ENCODE assay signal across 24 cellular contexts in the genomic region with DNA sequence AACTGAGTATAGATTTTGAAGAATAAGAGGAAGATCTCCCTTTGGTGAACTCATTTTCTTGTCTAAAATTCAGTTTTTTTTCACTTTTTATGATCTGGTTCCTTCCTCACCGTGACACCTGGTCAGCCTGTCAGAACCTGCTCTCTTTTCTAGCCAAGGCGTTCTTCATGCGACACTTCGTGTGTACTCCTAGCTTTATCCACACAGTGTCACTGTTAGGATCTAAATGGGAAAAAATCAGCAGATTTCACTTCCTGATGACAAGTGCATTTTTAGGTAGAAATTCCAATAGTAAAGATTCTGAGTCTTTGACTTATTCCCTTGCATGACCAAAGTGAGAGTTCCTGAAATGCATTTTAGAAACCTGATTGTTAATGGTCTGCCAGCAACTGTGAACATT.
"Had no signal": no experiment of that assay in that cellular context is flagged by ENCODE, and none has a peak within 500 bp of the region (broad histone marks: within the 10 kb centered on the region; RNA-seq: fewer than 3 reads in every experiment).

No MANE protein-coding gene starts in this region.

- H3K9me3 ChIP-seq: ascending aorta, breast epithelium, heart left ventricle, left ventricle myocardium inferior, mucosa of descending colon, tibial artery, uterus had no signal

- H3K36me3 Mint-ChIP-seq: activated CD4-positive, alpha-beta memory T cell treated with anti-CD3 and anti-CD28 coated beads for 36 hours; activated CD8-positive, alpha-beta memory T cell treated with anti-CD3 and anti-CD28 coated beads, Interleukin-2, amount 10 ng/mL, durations not matched to agents 7 days and 5 days; naive thymus-derived CD8-positive, alpha-beta T cell had no signal

- H3K27ac ChIP-seq: ascending aorta, breast epithelium, epithelial cell of prostate, heart left ventricle, left ventricle myocardium inferior, skin epidermis, tibial artery, uterus had no signal

- H3K27ac Mint-ChIP-seq: activated CD4-positive, alpha-beta memory T cell treated with anti-CD3 and anti-CD28 coated beads for 36 hours; activated CD8-positive, alpha-beta memory T cell treated with anti-CD3 and anti-CD28 coated beads, Interleukin-2, amount 10 ng/mL, durations not matched to agents 7 days and 5 days; activated naive CD4-positive, alpha-beta T cell treated with anti-CD3 and anti-CD28 coated beads for 36 hours; activated naive CD8-positive, alpha-beta T cell treated with anti-CD3 and anti-CD28 coated beads, Interleukin-2, amount 50 U/mL, for 24 hours; activated T-helper 2 cell treated with anti-CD3 and anti-CD28 coated beads, Interferon-gamma antibody, Interleukin-2, Interleukin-4, amounts not matched to agents 10 μg/mL and 5 μg/mL and 100 μg/mL, durations not matched to agents 14 hours and 24 hours and 36 hours; effector memory CD8-positive, alpha-beta T cell; naive thymus-derived CD8-positive, alpha-beta T cell had no signal

- H3K36me3 ChIP-seq: ascending aorta, breast epithelium, heart left ventricle, left ventricle myocardium inferior, tibial artery, uterus had no signal

- DNase-seq: activated CD4-positive, alpha-beta memory T cell treated with anti-CD3 and anti-CD28 coated beads for 36 hours; activated CD8-positive, alpha-beta memory T cell treated with anti-CD3 and anti-CD28 coated beads, Interleukin-2, amount 10 ng/mL, durations not matched to agents 7 days and 5 days; activated naive CD4-positive, alpha-beta T cell treated with anti-CD3 and anti-CD28 coated beads for 36 hours; activated naive CD8-positive, alpha-beta T cell treated with anti-CD3 and anti-CD28 coated beads, Interleukin-2, amount 50 U/mL, for 24 hours; activated T-cell treated with anti-CD3 and anti-CD28 coated beads, Interleukin-2, amount 50 U/mL, for 1 hour; dermis blood vessel endothelial cell; effector memory CD8-positive, alpha-beta T cell; heart left ventricle; kidney; left ventricle myocardium inferior; mucosa of descending colon; naive thymus-derived CD8-positive, alpha-beta T cell; nucleus accumbens; stimulated activated CD4-positive, alpha-beta T cell treated with anti-CD3 and anti-CD28 coated beads, Interleukin-15, amount 100 ng/mL, for 24 hours; stimulated activated CD4-positive, alpha-beta T cell treated with anti-CD3 and anti-CD28 coated beads, Interleukin-4, amount 100 ng/mL, for 1 hour; stimulated activated naive CD4-positive, alpha-beta T cell; T1000; tibial artery; uterus had no signal

- H3K9me3 Mint-ChIP-seq: activated CD4-positive, alpha-beta memory T cell treated with anti-CD3 and anti-CD28 coated beads for 36 hours; activated naive CD4-positive, alpha-beta T cell treated with anti-CD3 and anti-CD28 coated beads for 36 hours; activated naive CD8-positive, alpha-beta T cell treated with anti-CD3 and anti-CD28 coated beads, Interleukin-2, amount 50 U/mL, for 24 hours; activated T-helper 2 cell treated with anti-CD3 and anti-CD28 coated beads, Interferon-gamma antibody, Interleukin-2, Interleukin-4, amounts not matched to agents 10 μg/mL and 5 μg/mL and 100 μg/mL, durations not matched to agents 14 hours and 24 hours and 36 hours; effector memory CD8-positive, alpha-beta T cell had no signal

- H3K27me3 Mint-ChIP-seq: activated CD8-positive, alpha-beta memory T cell treated with anti-CD3 and anti-CD28 coated beads, Interleukin-2, amount 10 ng/mL, durations not matched to agents 7 days and 5 days; activated naive CD8-positive, alpha-beta T cell treated with anti-CD3 and anti-CD28 coated beads, Interleukin-2, amount 50 U/mL, for 24 hours; effector memory CD8-positive, alpha-beta T cell had no signal

- H3K27me3 ChIP-seq: ascending aorta, breast epithelium, heart left ventricle, tibial artery, uterus had no signal

- H3K4me3 ChIP-seq: ascending aorta, breast epithelium, heart left ventricle, left ventricle myocardium inferior, mucosa of descending colon, skin epidermis, tibial artery, uterus had no signal

- ATAC-seq: activated CD8-positive, alpha-beta memory T cell treated with anti-CD3 and anti-CD28 coated beads, Interleukin-2, amount 10 ng/mL, durations not matched to agents 7 days and 5 days; activated naive CD8-positive, alpha-beta T cell treated with anti-CD3 and anti-CD28 coated beads, Interleukin-2, amount 50 U/mL, for 24 hours; effector memory CD8-positive, alpha-beta T cell; heart left ventricle; mucosa of descending colon; naive thymus-derived CD8-positive, alpha-beta T cell had no signal

- H3K4me3 Mint-ChIP-seq: activated CD4-positive, alpha-beta memory T cell treated with anti-CD3 and anti-CD28 coated beads for 36 hours; activated CD8-positive, alpha-beta memory T cell treated with anti-CD3 and anti-CD28 coated beads, Interleukin-2, amount 10 ng/mL, durations not matched to agents 7 days and 5 days; activated naive CD4-positive, alpha-beta T cell treated with anti-CD3 and anti-CD28 coated beads for 36 hours; activated naive CD8-positive, alpha-beta T cell treated with anti-CD3 and anti-CD28 coated beads, Interleukin-2, amount 50 U/mL, for 24 hours; effector memory CD8-positive, alpha-beta T cell; naive thymus-derived CD8-positive, alpha-beta T cell had no signal

- H3K4me1 ChIP-seq: ascending aorta, breast epithelium, heart left ventricle, left ventricle myocardium inferior, tibial artery, uterus had no signal

- H3K4me1 Mint-ChIP-seq: activated CD8-positive, alpha-beta memory T cell treated with anti-CD3 and anti-CD28 coated beads, Interleukin-2, amount 10 ng/mL, durations not matched to agents 7 days and 5 days; activated naive CD8-positive, alpha-beta T cell treated with anti-CD3 and anti-CD28 coated beads, Interleukin-2, amount 50 U/mL, for 24 hours; naive thymus-derived CD8-positive, alpha-beta T cell had no signal
